25 cellular contexts compared by ENCODE assay signal in the genomic region with DNA sequence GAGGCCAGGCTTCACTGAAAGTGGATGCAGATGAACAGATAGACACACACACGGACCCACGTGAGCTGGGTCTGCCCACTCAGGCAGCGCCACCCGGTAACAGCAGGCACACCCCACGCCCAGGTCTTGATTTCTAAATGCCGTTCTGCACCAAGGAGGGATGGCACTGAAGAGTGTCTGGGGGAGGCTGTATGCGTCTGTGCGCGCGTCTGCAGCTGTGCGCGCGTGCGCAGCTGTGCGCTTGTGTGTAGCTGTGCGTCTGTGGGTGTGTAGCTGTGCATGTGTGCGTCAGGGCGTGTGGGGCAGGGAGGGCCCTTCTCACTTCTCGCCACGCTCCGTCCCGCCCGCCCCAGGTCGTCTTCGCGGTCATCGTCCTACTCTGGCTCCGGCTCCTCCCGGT. TPM values are rescaled to one million over a fixed set of nuclear protein-coding genes. Genes with fewer than 3 reads are reported as not detected.
"Had no signal": no experiment of that assay in that cellular context is flagged by ENCODE, and none has a peak within 500 bp of the region (broad histone marks: within the 10 kb centered on the region; RNA-seq: fewer than 3 reads in every experiment).

No MANE protein-coding gene starts in this region.

- H3K4me1 Mint-ChIP-seq: activated B cell treated with CpG ODN at 0.5 μM for 24 hours had no signal

- ATAC-seq: activated CD4-positive, alpha-beta T cell treated with anti-CD3 and anti-CD28 coated beads for 36 hours; activated CD8-positive, alpha-beta memory T cell treated with anti-CD3 and anti-CD28 coated beads, Interleukin-2, amount 10 ng/mL, durations not matched to agents 7 days and 5 days; activated naive CD4-positive, alpha-beta T cell treated with anti-CD3 and anti-CD28 coated beads, Interleukin-2, amount 50 U/mL, for 72 hours; gastrocnemius medialis; lower lobe of right lung; mucosa of descending colon had no signal

- H3K4me3 Mint-ChIP-seq: activated B cell treated with CpG ODN at 0.5 μM for 24 hours; activated CD4-positive, alpha-beta memory T cell treated with anti-CD3 and anti-CD28 coated beads for 36 hours; activated CD4-positive, alpha-beta T cell treated with anti-CD3 and anti-CD28 coated beads for 36 hours; activated CD8-positive, alpha-beta memory T cell treated with anti-CD3 and anti-CD28 coated beads, Interleukin-2, amount 10 ng/mL, durations not matched to agents 7 days and 5 days; neural crest cell had no signal

- H3K27me3 Mint-ChIP-seq: activated B cell treated with CpG ODN at 0.5 μM for 24 hours; activated CD4-positive, alpha-beta memory T cell treated with anti-CD3 and anti-CD28 coated beads for 36 hours; activated CD4-positive, alpha-beta T cell treated with anti-CD3 and anti-CD28 coated beads for 36 hours; activated CD8-positive, alpha-beta memory T cell treated with anti-CD3 and anti-CD28 coated beads, Interleukin-2, amount 10 ng/mL, durations not matched to agents 7 days and 5 days had no signal

- H3K9me3 Mint-ChIP-seq: activated B cell treated with CpG ODN at 0.5 μM for 24 hours; activated CD4-positive, alpha-beta memory T cell treated with anti-CD3 and anti-CD28 coated beads for 36 hours; activated naive CD4-positive, alpha-beta T cell treated with anti-CD3 and anti-CD28 coated beads, Interleukin-2, amount 50 U/mL, for 72 hours; neural crest cell had no signal

- H3K27ac Mint-ChIP-seq: activated B cell treated with CpG ODN at 0.5 μM for 24 hours; activated CD4-positive, alpha-beta memory T cell treated with anti-CD3 and anti-CD28 coated beads for 36 hours; activated CD4-positive, alpha-beta T cell treated with anti-CD3 and anti-CD28 coated beads for 36 hours; activated CD8-positive, alpha-beta memory T cell treated with anti-CD3 and anti-CD28 coated beads, Interleukin-2, amount 10 ng/mL, durations not matched to agents 7 days and 5 days had no signal

- DNase-seq: activated B cell treated with CpG ODN at 0.5 μM for 24 hours; activated CD4-positive, alpha-beta memory T cell treated with anti-CD3 and anti-CD28 coated beads for 36 hours; activated CD4-positive, alpha-beta T cell treated with anti-CD3 and anti-CD28 coated beads for 36 hours; activated CD8-positive, alpha-beta memory T cell treated with anti-CD3 and anti-CD28 coated beads, Interleukin-2, amount 10 ng/mL, durations not matched to agents 7 days and 5 days; activated gamma-delta T cell; activated T-cell treated with anti-CD3 and anti-CD28 coated beads for 4 hours; colonic mucosa; esophagus squamous epithelium; gastrocnemius medialis; hypothalamus; lower lobe of right lung; mesendoderm; mucosa of descending colon; stimulated activated CD4-positive, alpha-beta T cell treated with anti-CD3 and anti-CD28 coated beads, Interleukin-2, amount 100 ng/mL, for 48 hours; stimulated activated CD8-positive, alpha-beta memory T cell treated with anti-CD3 and anti-CD28 coated beads, Interleukin-4, amount 100 ng/mL, for 48 hours; stimulated activated naive CD4-positive, alpha-beta T cell treated with Interleukin-2 at 50 U/mL for 16 hours; substantia nigra; T1000; tibial artery had no signal

RNA-seq across cellular contexts. Expression of gene IL17C, which starts 15.5 kb away (rescaled TPM):
- total RNA-seq: activated naive CD4-positive, alpha-beta T cell treated with anti-CD3 and anti-CD28 coated beads, Interleukin-2, amount 50 U/mL, for 72 hours; colonic mucosa; gastrocnemius medialis; lower lobe of right lung; mucosa of descending colon; posterior vena cava; T-helper 1 cell treated with Interleukin-12 subunit alpha and Interleukin-12 subunit beta and Interleukin-4 antibody, amounts not matched to agents 30 ng/mL and 1 ng/mL, for 36 hours; ureter had no signal
- polyA plus RNA-seq: keratinocyte had no signal
